16 cellular contexts compared by ENCODE assay signal in the genomic region with DNA sequence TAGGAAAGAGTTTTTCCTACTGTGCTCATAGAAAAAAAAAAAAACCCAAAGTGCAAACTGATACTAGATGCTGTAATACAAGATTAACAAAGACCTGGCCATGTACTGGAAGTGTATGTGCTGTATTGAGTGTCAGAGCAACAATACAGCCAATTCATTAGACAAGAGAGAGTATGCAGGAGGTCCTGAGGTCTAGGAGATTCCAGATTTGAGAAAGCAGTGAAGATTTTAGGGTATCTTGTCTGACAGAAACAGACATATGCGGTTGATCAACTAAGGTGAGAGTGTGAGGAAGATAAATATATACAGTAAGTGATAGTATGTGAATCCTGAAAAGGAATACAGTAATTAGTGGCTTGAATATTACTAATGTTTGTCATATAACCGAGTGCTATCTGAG. TPM values are rescaled to one million over a fixed set of nuclear protein-coding genes. Genes with fewer than 3 reads are reported as not detected.
A peak's percentile ranks its signal among the peaks of the same experiment; 100 is the strongest.
DNase-seq lines count a peak whose midpoint lies in the region; ATAC-seq, FAIRE-seq and TF ChIP-seq lines count a peak whose summit lies in the region.
"Had no signal": no experiment of that assay in that cellular context is flagged by ENCODE, and none has a peak within 500 bp of the region (broad histone marks: within the 10 kb centered on the region; RNA-seq: fewer than 3 reads in every experiment).

No MANE protein-coding gene starts in this region.

- peaks cover 40% of the 10 kb centered on the region for H3K4me1 Mint-ChIP-seq in activated naive CD4-positive, alpha-beta T cell treated with anti-CD3 and anti-CD28 coated beads, Interleukin-2, amount 10 ng/mL, durations not matched to agents 7 days and 5 days
- H3K4me1 Mint-ChIP-seq in activated naive CD8-positive, alpha-beta T cell treated with anti-CD3 and anti-CD28 coated beads, Interleukin-2, amount 50 U/mL, for 24 hours = peaks cover 52% of the 10 kb centered on the region

- intact Hi-C loops in breast epithelium (cut with DNase I; ENCODE audit: low total_unique reads) = no loop called here

- ATAC-seq in activated naive CD8-positive, alpha-beta T cell treated with anti-CD3 and anti-CD28 coated beads, Interleukin-2, amount 50 U/mL, for 24 hours = peak; percentile 57
- no peak for ATAC-seq in GM19035 (IDR thresholded peaks at IDR 0.05; ENCODE audit: unreplicated experiment)
- no peak for ATAC-seq in GM21786 (IDR thresholded peaks at IDR 0.05; ENCODE audit: unreplicated experiment)
- ATAC-seq: gastroesophageal sphincter, right lobe of liver had no signal

- peak overlapping the region; percentile 98 for H3K4me3 Mint-ChIP-seq in activated naive CD4-positive, alpha-beta T cell treated with anti-CD3 and anti-CD28 coated beads, Interleukin-2, amount 10 ng/mL, durations not matched to agents 7 days and 5 days
- H3K4me3 Mint-ChIP-seq in activated naive CD8-positive, alpha-beta T cell treated with anti-CD3 and anti-CD28 coated beads, Interleukin-2, amount 50 U/mL, for 24 hours = peak overlapping the region; percentile 93

- DNase-seq in activated naive CD4-positive, alpha-beta T cell treated with anti-CD3 and anti-CD28 coated beads, Interleukin-2, amount 10 ng/mL, durations not matched to agents 7 days and 5 days = no peak
- DNase-seq in activated naive CD4-positive, alpha-beta T cell treated with Interleukin-2 at 50 U/mL for 16 hours = no peak
- DNase-seq in NAMALWA (ENCODE audit: low spot score) = peak; percentile 7
- no peak for DNase-seq in activated naive CD8-positive, alpha-beta T cell treated with anti-CD3 and anti-CD28 coated beads, Interleukin-2, amount 50 U/mL, for 24 hours
- DNase-seq in urothelium cell line (ENCODE audit: low spot score) = no peak
- DNase-seq in breast epithelium (ENCODE audit: low spot score in 2 of 2) = no peak
- DNase-seq: DMS153; mammary epithelial cell; right lobe of liver; stimulated activated CD4-positive, alpha-beta T cell treated with anti-CD3 and anti-CD28 coated beads, Interleukin-2, amount 100 ng/mL, for 48 hours had no signal

- H3K36me3 ChIP-seq in breast epithelium = no peaks in the 10 kb centered on the region
- H3K36me3 ChIP-seq: gastroesophageal sphincter, neutrophil, right lobe of liver had no signal

- H3K4me1 ChIP-seq in breast epithelium = no peaks in the 10 kb centered on the region
- H3K4me1 ChIP-seq: gastroesophageal sphincter, right lobe of liver had no signal

- peak overlapping the region; percentile 98 for H3K27ac Mint-ChIP-seq in activated naive CD4-positive, alpha-beta T cell treated with anti-CD3 and anti-CD28 coated beads, Interleukin-2, amount 10 ng/mL, durations not matched to agents 7 days and 5 days
- H3K27ac Mint-ChIP-seq in activated naive CD8-positive, alpha-beta T cell treated with anti-CD3 and anti-CD28 coated beads, Interleukin-2, amount 50 U/mL, for 24 hours = peak overlapping the region; percentile 90

- no peak for TF ChIP-seq POLR2A in breast epithelium (IDR thresholded peaks at IDR 0.05)

- no peaks in the 10 kb centered on the region for H3K9me3 ChIP-seq in breast epithelium
- H3K9me3 ChIP-seq: gastroesophageal sphincter, neutrophil, right lobe of liver had no signal

- H3K4me3 ChIP-seq in breast epithelium = no peak overlapping the region
- H3K4me3 ChIP-seq: gastroesophageal sphincter, right lobe of liver had no signal

- peaks cover 0 to 45% of the 10 kb centered on the region in 2 donors for H3K27me3 ChIP-seq in breast epithelium
- H3K27me3 ChIP-seq: gastroesophageal sphincter, neutrophil had no signal

- no peak for FAIRE-seq in urothelium cell line (lab: Jason Lieb, UNC)
- FAIRE-seq: endothelial cell of umbilical vein had no signal

- CTCF ChIA-PET in activated naive CD4-positive, alpha-beta T cell treated with anti-CD3 and anti-CD28 coated beads, Interleukin-2, amount 10 ng/mL, durations not matched to agents 7 days and 5 days (lab: Charles Lee) = no interaction called here

- H3K36me3 Mint-ChIP-seq in activated naive CD4-positive, alpha-beta T cell treated with anti-CD3 and anti-CD28 coated beads, Interleukin-2, amount 10 ng/mL, durations not matched to agents 7 days and 5 days = peaks cover 17% of the 10 kb centered on the region
- peaks cover 9% of the 10 kb centered on the region for H3K36me3 Mint-ChIP-seq in activated naive CD8-positive, alpha-beta T cell treated with anti-CD3 and anti-CD28 coated beads, Interleukin-2, amount 50 U/mL, for 24 hours (ENCODE audit: low read depth)

- no peaks in the 10 kb centered on the region for H3K9me3 Mint-ChIP-seq in activated naive CD4-positive, alpha-beta T cell treated with anti-CD3 and anti-CD28 coated beads, Interleukin-2, amount 10 ng/mL, durations not matched to agents 7 days and 5 days
- no peaks in the 10 kb centered on the region for H3K9me3 Mint-ChIP-seq in activated naive CD8-positive, alpha-beta T cell treated with anti-CD3 and anti-CD28 coated beads, Interleukin-2, amount 50 U/mL, for 24 hours

- no peak overlapping the region for H3K27ac ChIP-seq in breast epithelium
- H3K27ac ChIP-seq: gastroesophageal sphincter, neutrophil, right lobe of liver had no signal

- no peak for TF ChIP-seq CTCF in breast epithelium (IDR thresholded peaks at IDR 0.05)

- no peaks in the 10 kb centered on the region for H3K27me3 Mint-ChIP-seq in activated naive CD4-positive, alpha-beta T cell treated with anti-CD3 and anti-CD28 coated beads, Interleukin-2, amount 10 ng/mL, durations not matched to agents 7 days and 5 days
- no peaks in the 10 kb centered on the region for H3K27me3 Mint-ChIP-seq in activated naive CD8-positive, alpha-beta T cell treated with anti-CD3 and anti-CD28 coated beads, Interleukin-2, amount 50 U/mL, for 24 hours

RNA-seq across cellular contexts. Expression of a gene that starts 3.0 kb away (rescaled TPM):
- total RNA-seq in breast epithelium = 1 to 10 TPM in 1 of 3 donors, under 1 TPM in 2; 0.32 to 1.5 (median 0.98) TPM
- total RNA-seq: chondrocyte, endothelial cell of umbilical vein, mammary epithelial cell had no signal
